Comparison of ENCODE assay signal across 9 cellular contexts in the genomic region with DNA sequence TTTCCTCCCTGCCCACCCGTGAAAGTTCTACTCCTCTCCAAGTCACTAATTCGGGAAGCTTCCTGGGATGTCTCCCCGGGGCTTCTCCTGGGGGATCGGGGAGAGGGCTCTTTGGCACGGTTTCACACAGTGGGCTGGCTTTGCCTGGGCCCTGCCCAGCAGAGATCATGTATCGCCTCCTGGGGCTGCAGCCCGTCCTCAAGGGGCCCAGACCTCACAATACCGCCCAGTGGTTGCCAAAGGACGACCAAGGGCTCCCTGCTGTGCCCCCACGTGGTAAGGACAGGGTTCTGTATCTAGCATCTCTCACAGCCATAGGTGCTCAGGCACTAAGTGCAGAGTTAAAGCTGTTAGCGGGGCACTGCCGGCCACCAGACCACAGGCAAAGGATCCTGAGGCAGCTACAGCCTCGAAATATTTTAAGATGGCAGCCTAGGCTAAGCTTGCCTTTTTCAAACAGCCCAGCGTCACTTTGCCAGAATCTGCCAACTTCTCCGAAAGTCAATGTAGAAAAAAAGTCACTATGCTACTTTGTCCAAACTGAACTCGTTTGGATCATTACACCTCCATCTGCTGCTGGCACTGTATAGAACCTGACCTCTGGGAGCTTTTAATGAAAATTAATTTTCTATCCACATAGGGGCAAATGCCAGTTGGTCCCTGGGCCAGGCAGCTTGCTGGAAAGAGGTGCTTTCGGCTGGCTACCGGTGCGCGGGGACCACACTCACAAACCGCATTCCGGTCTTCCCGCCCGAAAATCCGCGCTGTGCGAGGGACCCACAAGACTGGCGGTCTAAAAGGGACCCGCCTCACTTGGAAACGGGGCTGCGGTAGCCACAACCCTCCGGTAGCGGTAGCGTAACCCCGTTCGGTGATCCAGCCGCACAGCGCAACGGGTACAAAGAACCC. TPM values are rescaled to one million over a fixed set of nuclear protein-coding genes. Genes with fewer than 3 reads are reported as not detected.
DNase-seq lines count a peak whose midpoint lies in the region; ATAC-seq, FAIRE-seq and TF ChIP-seq lines count a peak whose summit lies in the region.
"Had no signal": no experiment of that assay in that cellular context is flagged by ENCODE, and none has a peak within 500 bp of the region (broad histone marks: within the 10 kb centered on the region; RNA-seq: fewer than 3 reads in every experiment).

No MANE protein-coding gene starts in this region.

- POLR2A ChIA-PET in activated CD4-positive, alpha-beta T cell treated with anti-CD3 and anti-CD28 coated beads for 36 hours (lab: Charles Lee) = no interaction called here

- no peak for TF ChIP-seq CTCF in RWPE2 (IDR thresholded peaks at IDR 0.05; ENCODE audit: poor library complexity, severe bottlenecking)
- no peak for TF ChIP-seq CTCF in hepatocyte (IDR thresholded peaks at IDR 0.05; ENCODE audit: poor library complexity)
- no peak for TF ChIP-seq CTCF in mucosa of descending colon (IDR thresholded peaks at IDR 0.05)

- H3K27me3 Mint-ChIP-seq in activated CD4-positive, alpha-beta T cell treated with anti-CD3 and anti-CD28 coated beads for 36 hours = no peaks in the 10 kb centered on the region

- peaks cover 73% of the 10 kb centered on the region for H4K20me1 ChIP-seq in hepatocyte (ENCODE audit: insufficient read depth, poor library complexity, severe bottlenecking)

- H3K79me2 ChIP-seq in hepatocyte = peaks cover 97% of the 10 kb centered on the region

- intact Hi-C loops in activated CD4-positive, alpha-beta T cell treated with anti-CD3 and anti-CD28 coated beads for 36 hours (cut with DNase I, micrococcal nuclease) = loop anchor here in 1 of 2 experiments (10.0 kb wide), 1 partner anchor 915 kb away; the partner anchor contains the start of gene SNHG17
- intact Hi-C loops in mucosa of descending colon (cut with DNase I, micrococcal nuclease) = loop anchor here in 1 of 2 donors (10.0 kb wide), 1 partner anchor 135 kb away; no protein-coding TSS in a partner anchor

- H3K27me3 ChIP-seq in RWPE2 (ENCODE audit: insufficient read depth, poor library complexity, severe bottlenecking) = no peaks in the 10 kb centered on the region
- H3K27me3 ChIP-seq in hepatocyte = no peaks in the 10 kb centered on the region
- no peaks in the 10 kb centered on the region for H3K27me3 ChIP-seq in small intestine (ENCODE audit: control insufficient read depth in 2 of 2, insufficient read depth in 2 of 2, low read length in 2 of 2)

- 81% methylated on average over 39 of the region's 39 CpGs for WGBS in hepatocyte (ENCODE audit: low lambda C conversion rate, missing lambda C conversion rate)
- WGBS in small intestine, 3 donors = 87 to 91% (median 88%) methylated on average over 39 of the region's 39 CpGs

- no peaks in the 10 kb centered on the region for H3K9me2 ChIP-seq in hepatocyte (replicated peaks; ENCODE audit: insufficient read depth)

- no peak for DNase-seq in activated CD4-positive, alpha-beta T cell treated with anti-CD3 and anti-CD28 coated beads for 36 hours
- no peak for DNase-seq in activated CD4-positive, alpha-beta T cell treated with anti-CD3 and anti-CD28 coated beads, Interleukin-2, amount 50 U/mL, for 48 hours
- DNase-seq in RWPE2 (ENCODE audit: low spot score) (peak; percentile 83), hepatocyte (ENCODE audit: low spot score) (no peak), substantia nigra (lab: John Stamatoyannopoulos, UW) (peak in 7 of 49 donors; percentile 5 to 46 (median 23)), mucosa of descending colon (no peak), small intestine (no peak)

- no peak for FAIRE-seq in small intestine (lab: Jason Lieb, UNC)
- FAIRE-seq: H54 had no signal

- peaks cover 20% of the 10 kb centered on the region for H3K4me1 Mint-ChIP-seq in activated CD4-positive, alpha-beta T cell treated with anti-CD3 and anti-CD28 coated beads for 36 hours

- no peaks in the 10 kb centered on the region for H3K9me3 ChIP-seq in RWPE2 (ENCODE audit: severe bottlenecking)
- H3K9me3 ChIP-seq in hepatocyte (ENCODE audit: low read depth) = no peaks in the 10 kb centered on the region
- no peaks in the 10 kb centered on the region for H3K9me3 ChIP-seq in mucosa of descending colon
- no peaks in the 10 kb centered on the region for H3K9me3 ChIP-seq in small intestine (ENCODE audit: control insufficient read depth, low read depth)

- no peak overlapping the region for H3K27ac Mint-ChIP-seq in activated CD4-positive, alpha-beta T cell treated with anti-CD3 and anti-CD28 coated beads for 36 hours

- H3K27ac ChIP-seq in RWPE2 (ENCODE audit: poor library complexity, severe bottlenecking) (no peak overlapping the region), hepatocyte (peak overlapping the region; percentile 78), substantia nigra (ENCODE audit: low read depth, low read length, poor library complexity, severe bottlenecking) (peak overlapping the region; percentile 17), small intestine (ENCODE audit: low read depth in 1 of 2, low read length in 1 of 2) (no peak overlapping the region)

- no peak overlapping the region for H3K4me3 ChIP-seq in RWPE2 (ENCODE audit: severe bottlenecking)
- H3K4me3 ChIP-seq in hepatocyte = no peak overlapping the region
- H3K4me3 ChIP-seq in mucosa of descending colon = no peak overlapping the region
- no peak overlapping the region for H3K4me3 ChIP-seq in small intestine (ENCODE audit: low read depth in 1 of 2, low read length in 2 of 2)

- H3K9me3 Mint-ChIP-seq in activated CD4-positive, alpha-beta T cell treated with anti-CD3 and anti-CD28 coated beads for 36 hours (ENCODE audit: low read depth) = no peaks in the 10 kb centered on the region

- no peak for ATAC-seq in activated CD4-positive, alpha-beta T cell treated with anti-CD3 and anti-CD28 coated beads for 36 hours
- ATAC-seq in RWPE2 (ENCODE audit: low read depth) (no peak), mucosa of descending colon (no peak), HG02870 (IDR thresholded peaks at IDR 0.05; ENCODE audit: unreplicated experiment) (no peak)

- peak overlapping the region; percentile 31 for H3K4me2 ChIP-seq in hepatocyte

- CTCF ChIA-PET in activated CD4-positive, alpha-beta T cell treated with anti-CD3 and anti-CD28 coated beads for 36 hours (lab: Charles Lee) = interaction anchor here (0.7 to 2.0 kb wide), 3 partner anchors 14 to 250 kb away, joined by 3 to 10 read pairs (median 3); no protein-coding TSS in a partner anchor

- H3K4me1 ChIP-seq in RWPE2 (ENCODE audit: insufficient read depth, poor library complexity, severe bottlenecking) (peaks cover 28% of the 10 kb centered on the region), hepatocyte (ENCODE audit: insufficient read depth) (peaks cover 49% of the 10 kb centered on the region), mucosa of descending colon (ENCODE audit: low read depth) (peaks cover 25% of the 10 kb centered on the region), small intestine (ENCODE audit: control insufficient read depth in 2 of 2, insufficient read depth in 1 of 2, low read depth in 1 of 2, low read length in 1 of 2) (peaks cover 0 to 2% of the 10 kb centered on the region in 2 donors)

- peak overlapping the region; percentile 66 for H3K4me3 Mint-ChIP-seq in activated CD4-positive, alpha-beta T cell treated with anti-CD3 and anti-CD28 coated beads for 36 hours

- H2AFZ ChIP-seq in hepatocyte = no peak overlapping the region

- H3K36me3 Mint-ChIP-seq in activated CD4-positive, alpha-beta T cell treated with anti-CD3 and anti-CD28 coated beads for 36 hours (ENCODE audit: low read depth) = peaks cover 14% of the 10 kb centered on the region

- H3K36me3 ChIP-seq in RWPE2 (ENCODE audit: low read depth) (peaks cover 89% of the 10 kb centered on the region), hepatocyte (replicated peaks; ENCODE audit: insufficient read depth, low read depth) (no peaks in the 10 kb centered on the region), mucosa of descending colon (ENCODE audit: low read depth) (no peaks in the 10 kb centered on the region), small intestine (ENCODE audit: control insufficient read depth in 2 of 2, insufficient read depth in 2 of 2, low read length in 2 of 2) (peaks cover 12% of the 10 kb centered on the region in 2 donors)

RNA-seq across cellular contexts. Expression of gene NNAT, which starts 1.3 kb away (rescaled TPM):
- total RNA-seq in activated CD4-positive, alpha-beta T cell treated with anti-CD3 and anti-CD28 coated beads for 36 hours = under 1 TPM; 0.42 to 0.91 TPM
- total RNA-seq in hepatocyte = not detected in 2 replicates
- 0.43 and 1.1 TPM in 2 replicates for polyA plus RNA-seq in hepatocyte
- 10 to 100 TPM in 1 of 3 donors, 1 to 10 TPM in 1, under 1 TPM in 1; 0.32 to 41.3 (median 4.0) TPM for total RNA-seq in mucosa of descending colon
- 10 to 100 TPM in 1 of 3 donors, 1 to 10 TPM in 1, not detected in 1; 2.7 to 10.6 TPM for polyA plus RNA-seq in small intestine

RNA-seq across cellular contexts. Expression of gene BLCAP, which starts 7.9 kb away (rescaled TPM):
- total RNA-seq in activated CD4-positive, alpha-beta T cell treated with anti-CD3 and anti-CD28 coated beads for 36 hours = 10 to 100 TPM; 17.7 to 18.6 TPM
- 71.9 TPM in 2 replicates for total RNA-seq in hepatocyte
- 65.8 and 70.0 TPM in 2 replicates for polyA plus RNA-seq in hepatocyte
- total RNA-seq in mucosa of descending colon = 100 to 1,000 TPM in 2 of 3 donors, 10 to 100 TPM in 1; 87.9 to 110 (median 108) TPM
- polyA plus RNA-seq in small intestine = 10 to 100 TPM; 57.3 to 67.8 (median 63.8) TPM

Comparison
In these comparisons a context has a peak if more than half of its experiments do, and no peak if none do; other contexts are left out.
1. H3K27ac ChIP-seq: peak in hepatocyte (single experiment) and substantia nigra (single experiment); none in RWPE2 (single experiment) and small intestine (0 of 2).